1 cellular context compared by ENCODE assay signal in genomic region chr19:15473821-15474220, GRCh38.
TF ChIP-seq lines count a peak whose summit lies in the region.

No MANE protein-coding gene starts in this region.

TF ChIP-seq in HEK293, 187 proteins besides CTCF, POLR2A, EP300 and RAD21:
- TF ChIP-seq ZNF366 (tag by site-specific recombination; conservative IDR thresholded peaks at IDR 0.05): peak; percentile 56
